ENCODE assay signal across 18 cellular contexts in genomic region chr17:80902197-80903019, GRCh38.
DNase-seq lines count a peak whose midpoint lies in the region; ATAC-seq, FAIRE-seq and TF ChIP-seq lines count a peak whose summit lies in the region.
"Had no signal": no experiment of that assay in that cellular context is flagged by ENCODE, and none has a peak within 500 bp of the region (broad histone marks: within the 10 kb centered on the region; RNA-seq: fewer than 3 reads in every experiment).

No MANE protein-coding gene starts in this region.

- H3K27ac Mint-ChIP-seq in activated CD4-positive, alpha-beta T cell treated with anti-CD3 and anti-CD28 coated beads for 36 hours = peak overlapping the region; percentile 30
- peak overlapping the region; percentile 81 for H3K27ac Mint-ChIP-seq in activated T-helper 1 cell treated with anti-CD3 and anti-CD28 coated beads, Interleukin-12 subunit alpha, Interleukin-12 subunit beta, Interleukin-2, Interleukin-4 antibody, amounts not matched to agents 30 ng/mL and 10 ng/mL and 1 ng/mL, durations not matched to agents 14 hours and 24 hours and 36 hours

- H3K36me3 Mint-ChIP-seq in activated CD4-positive, alpha-beta T cell treated with anti-CD3 and anti-CD28 coated beads for 36 hours (ENCODE audit: low read depth) = peaks cover 54% of the 10 kb centered on the region
- H3K36me3 Mint-ChIP-seq in activated T-helper 1 cell treated with anti-CD3 and anti-CD28 coated beads, Interleukin-12 subunit alpha, Interleukin-12 subunit beta, Interleukin-2, Interleukin-4 antibody, amounts not matched to agents 30 ng/mL and 10 ng/mL and 1 ng/mL, durations not matched to agents 14 hours and 24 hours and 36 hours (ENCODE audit: low read depth) = peaks cover 40% of the 10 kb centered on the region

- H3K9me3 Mint-ChIP-seq in activated CD4-positive, alpha-beta T cell treated with anti-CD3 and anti-CD28 coated beads for 36 hours (ENCODE audit: low read depth) = no peaks in the 10 kb centered on the region
- H3K9me3 Mint-ChIP-seq in activated T-helper 1 cell treated with anti-CD3 and anti-CD28 coated beads, Interleukin-12 subunit alpha, Interleukin-12 subunit beta, Interleukin-2, Interleukin-4 antibody, amounts not matched to agents 30 ng/mL and 10 ng/mL and 1 ng/mL, durations not matched to agents 14 hours and 24 hours and 36 hours = no peaks in the 10 kb centered on the region
- H3K9me3 Mint-ChIP-seq: CD4-positive, CD25-positive, alpha-beta regulatory T cell had no signal

- H3K4me3 ChIP-seq in HEK293 (ENCODE audit: low read depth, low read length) (no peak overlapping the region), keratinocyte (ENCODE audit: control insufficient read depth in 2 of 3, extremely low read depth in 1 of 3, insufficient read depth in 2 of 3, low read depth in 1 of 3, low read length in 3 of 3) (no peak overlapping the region)
- H3K4me3 ChIP-seq: A549, transverse colon had no signal

- DNase-seq in activated CD4-positive, alpha-beta T cell treated with anti-CD3 and anti-CD28 coated beads for 36 hours = no peak
- no peak for DNase-seq in activated CD4-positive, alpha-beta T cell treated with anti-CD3 and anti-CD28 coated beads for 4 hours
- no peak for DNase-seq in activated T-helper 1 cell treated with anti-CD3 and anti-CD28 coated beads, Interleukin-12 subunit alpha, Interleukin-12 subunit beta, Interleukin-2, Interleukin-4 antibody, amounts not matched to agents 30 ng/mL and 10 ng/mL and 1 ng/mL, durations not matched to agents 14 hours and 24 hours and 36 hours (ENCODE audit: low spot score)
- DNase-seq in keratinocyte (ENCODE audit: low read depth, low spot score) = no peak
- DNase-seq in cortex of kidney (lab: John Stamatoyannopoulos, UW) = no peak
- DNase-seq in AG08396 (ENCODE audit: low spot score) = no peak
- DNase-seq: activated T-cell treated with anti-CD3 and anti-CD28 coated beads for 4 hours; amniotic stem cell; CD4-positive, CD25-positive, alpha-beta regulatory T cell; central memory CD4-positive, alpha-beta T cell; DMS153; stimulated activated CD4-positive, alpha-beta T cell treated with anti-CD3 and anti-CD28 coated beads, Interleukin-15, amount 100 ng/mL, for 24 hours; stimulated activated naive CD4-positive, alpha-beta T cell; transverse colon had no signal

- no peaks in the 10 kb centered on the region for H4K20me1 ChIP-seq in keratinocyte (ENCODE audit: control insufficient read depth, extremely low read depth, insufficient read depth, low read length)

- H3K4me1 ChIP-seq in HEK293 (ENCODE audit: control insufficient read depth, insufficient read depth, low read length) = no peaks in the 10 kb centered on the region
- H3K4me1 ChIP-seq in keratinocyte (ENCODE audit: control insufficient read depth, extremely low read depth, insufficient read depth, low read length) = peaks cover 30% of the 10 kb centered on the region
- H3K4me1 ChIP-seq: A549 had no signal

- POLR2A ChIA-PET in activated CD4-positive, alpha-beta T cell treated with anti-CD3 and anti-CD28 coated beads for 36 hours (lab: Charles Lee) = interaction anchor here (0.5 to 0.7 kb wide), 2 partner anchors 111 to 417 kb away, joined by 3 to 4 read pairs; no protein-coding TSS in a partner anchor
- POLR2A ChIA-PET in HEK293 (lab: Yijun Ruan, JAX) = no interaction called here

- no peak overlapping the region for H3K27ac ChIP-seq in HEK293 (ENCODE audit: extremely low read depth, low read depth, low read length)
- peak overlapping the region; percentile 88 for H3K27ac ChIP-seq in keratinocyte (ENCODE audit: control insufficient read depth, insufficient read depth, low read length)
- H3K27ac ChIP-seq: A549, transverse colon had no signal

- no peak for ATAC-seq in activated CD4-positive, alpha-beta T cell treated with anti-CD3 and anti-CD28 coated beads for 36 hours
- no peak for ATAC-seq in HG02642 (IDR thresholded peaks at IDR 0.05; ENCODE audit: poor library complexity, unreplicated experiment)
- ATAC-seq: A549; activated CD4-positive, CD25-positive, alpha-beta regulatory T cell treated with anti-CD3 and anti-CD28 coated beads, Interleukin-2, amount 50 U/mL, for 24 hours had no signal

- dilution Hi-C loops in keratinocyte (cut with MboI; ENCODE audit: extremely low pct_ligation_motif_present, low sequenced_read_pairs) = no loop called here

- no peaks in the 10 kb centered on the region for H3K27me3 ChIP-seq in keratinocyte (ENCODE audit: control insufficient read depth, extremely low read depth, insufficient read depth, low read length)
- H3K27me3 ChIP-seq: transverse colon had no signal

- peaks cover 3% of the 10 kb centered on the region for H3K9me1 ChIP-seq in keratinocyte (ENCODE audit: control insufficient read depth, extremely low read depth, insufficient read depth, low read length)

- no peak overlapping the region for H3K4me2 ChIP-seq in keratinocyte (ENCODE audit: control insufficient read depth, extremely low read depth, insufficient read depth, low read depth, low read length)
- H3K4me2 ChIP-seq: A549 had no signal

- H3K27me3 Mint-ChIP-seq in activated CD4-positive, alpha-beta T cell treated with anti-CD3 and anti-CD28 coated beads for 36 hours = no peaks in the 10 kb centered on the region
- H3K27me3 Mint-ChIP-seq in activated T-helper 1 cell treated with anti-CD3 and anti-CD28 coated beads, Interleukin-12 subunit alpha, Interleukin-12 subunit beta, Interleukin-2, Interleukin-4 antibody, amounts not matched to agents 30 ng/mL and 10 ng/mL and 1 ng/mL, durations not matched to agents 14 hours and 24 hours and 36 hours (ENCODE audit: insufficient read depth) = no peaks in the 10 kb centered on the region
- H3K27me3 Mint-ChIP-seq: CD4-positive, CD25-positive, alpha-beta regulatory T cell had no signal

- CTCF ChIA-PET in activated CD4-positive, alpha-beta T cell treated with anti-CD3 and anti-CD28 coated beads for 36 hours (lab: Charles Lee) = interaction anchor here (0.6 to 0.8 kb wide), 2 partner anchors 109 to 197 kb away, joined by 3 read pairs; no protein-coding TSS in a partner anchor
- CTCF ChIA-PET in HEK293 (lab: Yijun Ruan, JAX) = interaction anchor here (0.6 to 1.5 kb wide), 3 partner anchors 36 to 1788 kb away, joined by 3 to 4 read pairs (median 3); no protein-coding TSS in a partner anchor

- no peak overlapping the region for H3K4me3 Mint-ChIP-seq in activated CD4-positive, alpha-beta T cell treated with anti-CD3 and anti-CD28 coated beads for 36 hours
- H3K4me3 Mint-ChIP-seq in activated T-helper 1 cell treated with anti-CD3 and anti-CD28 coated beads, Interleukin-12 subunit alpha, Interleukin-12 subunit beta, Interleukin-2, Interleukin-4 antibody, amounts not matched to agents 30 ng/mL and 10 ng/mL and 1 ng/mL, durations not matched to agents 14 hours and 24 hours and 36 hours = no peak overlapping the region

- no peak overlapping the region for H3K9ac ChIP-seq in keratinocyte (ENCODE audit: control insufficient read depth, extremely low read depth, insufficient read depth, low read length)

- H3K9me3 ChIP-seq in HEK293 (ENCODE audit: control insufficient read depth, insufficient read depth, low read depth, low read length) (no peaks in the 10 kb centered on the region), keratinocyte (ENCODE audit: control insufficient read depth, low read depth, low read length) (no peaks in the 10 kb centered on the region)
- H3K9me3 ChIP-seq: A549, transverse colon had no signal

- H2AFZ ChIP-seq in keratinocyte (ENCODE audit: control insufficient read depth, low read length) = no peak overlapping the region

- intact Hi-C loops in activated CD4-positive, alpha-beta T cell treated with anti-CD3 and anti-CD28 coated beads for 36 hours (cut with DNase I, micrococcal nuclease) = no loop called here
- intact Hi-C loops in activated T-helper 1 cell treated with anti-CD3 and anti-CD28 coated beads, Interleukin-12 subunit alpha, Interleukin-12 subunit beta, Interleukin-2, Interleukin-4 antibody, amounts not matched to agents 30 ng/mL and 10 ng/mL and 1 ng/mL, durations not matched to agents 14 hours and 24 hours and 36 hours (cut with micrococcal nuclease) = no loop called here

- no peak for FAIRE-seq in keratinocyte (lab: Jason Lieb, UNC)
- FAIRE-seq: A549 had no signal

- no peaks in the 10 kb centered on the region for H3K79me2 ChIP-seq in keratinocyte (ENCODE audit: control insufficient read depth, insufficient read depth, low read length)

- H3K4me1 Mint-ChIP-seq in activated CD4-positive, alpha-beta T cell treated with anti-CD3 and anti-CD28 coated beads for 36 hours = peaks cover 37% of the 10 kb centered on the region
- H3K4me1 Mint-ChIP-seq in activated T-helper 1 cell treated with anti-CD3 and anti-CD28 coated beads, Interleukin-12 subunit alpha, Interleukin-12 subunit beta, Interleukin-2, Interleukin-4 antibody, amounts not matched to agents 30 ng/mL and 10 ng/mL and 1 ng/mL, durations not matched to agents 14 hours and 24 hours and 36 hours (ENCODE audit: low read depth) = peaks cover 32% of the 10 kb centered on the region

- TF ChIP-seq CTCF in HEK293 (tag by site-specific recombination; IDR thresholded peaks at IDR 0.05) (no peak), keratinocyte (optimal IDR thresholded peaks at IDR 0.05 in 1 of 3, IDR thresholded peaks at IDR 0.05 in 1 of 3, conservative IDR thresholded peaks at IDR 0.05 in 1 of 3; ENCODE audit: extremely low read depth in 1 of 3, insufficient read depth in 2 of 3, low read length in 3 of 3) (no peak)

- H3K36me3 ChIP-seq in HEK293 (ENCODE audit: control insufficient read depth in 2 of 2, insufficient read depth in 1 of 2, low read length in 2 of 2) (peaks cover 0 to 46% of the 10 kb centered on the region in 2 experiments; a peak in 2 of 3 replicates), keratinocyte (ENCODE audit: control insufficient read depth in 2 of 2, extremely low read depth in 1 of 2, insufficient read depth in 2 of 2, low read length in 2 of 2) (peaks cover 4 to 16% of the 10 kb centered on the region in 2 experiments)
- H3K36me3 ChIP-seq: transverse colon had no signal

TF ChIP-seq in HEK293, 187 proteins besides CTCF, POLR2A, EP300 and RAD21 (continues in another document):
- peak; percentile 28; the same call in 1 of the 2 replicates for TF ChIP-seq GLIS1 (tag by site-specific recombination; IDR thresholded peaks at IDR 0.05)
